In genomic region chr7:5533821-5534367, GRCh38 we compare ENCODE assay signal across 1 cellular context.
TF ChIP-seq lines count a peak whose summit lies in the region.

No MANE protein-coding gene starts in this region.

TF ChIP-seq in HepG2, 621 proteins besides CTCF, POLR2A, EP300 and RAD21 (continued from another document):
- TF ChIP-seq HMGXB4 (CRISPR knock-in tag; IDR thresholded peaks at IDR 0.05; ENCODE audit: borderline replicate concordance in 1 of 2, low read depth in 1 of 2) (0 out of 4 replicates have a peak, but pooled peaks of 1 of the 2 experiments have one; percentile 36), ZNF407 (CRISPR knock-in tag; IDR thresholded peaks at IDR 0.05; ENCODE audit: not compliant biosample characterization) (no peak), ZNF530 (CRISPR knock-in tag; IDR thresholded peaks at IDR 0.05; ENCODE audit: low read depth) (no peak), MED8 (CRISPR knock-in tag; IDR thresholded peaks at IDR 0.05; ENCODE audit: insufficient replicate concordance) (peak; percentile 37), CEBPZ (IDR thresholded peaks at IDR 0.05; ENCODE audit: low read length) (no peak), ZNF704 (CRISPR knock-in tag; IDR thresholded peaks at IDR 0.05; ENCODE audit: borderline replicate concordance) (no peak), SPEN (CRISPR knock-in tag; IDR thresholded peaks at IDR 0.05; ENCODE audit: low read depth) (peak; percentile 72; the same call in 1 of the 2 replicates), ESRRA (CRISPR knock-in tag; IDR thresholded peaks at IDR 0.05; ENCODE audit: low read depth) (peak; percentile 63; the same call in 1 of the 2 replicates), BRF2 (CRISPR knock-in tag; IDR thresholded peaks at IDR 0.05) (no peak), ZNF547 (CRISPR knock-in tag; IDR thresholded peaks at IDR 0.05) (no peak), ZNF326 (CRISPR knock-in tag; IDR thresholded peaks at IDR 0.05; ENCODE audit: borderline replicate concordance) (no peak), ZNF441 (CRISPR knock-in tag; IDR thresholded peaks at IDR 0.05; ENCODE audit: borderline replicate concordance) (no peak), ZFP91 (CRISPR knock-in tag; IDR thresholded peaks at IDR 0.05; ENCODE audit: borderline replicate concordance) (0 out of 2 replicates have a peak, but pooled peaks have one; percentile 30), LRRFIP1 (CRISPR knock-in tag; conservative IDR thresholded peaks at IDR 0.05) (no peak), CEBPB (IDR thresholded peaks at IDR 0.05; ENCODE audit: borderline replicate concordance, low read depth, low read length) (peak; percentile 58; the same call in 1 of the 2 replicates), YY1 (IDR thresholded peaks at IDR 0.05; ENCODE audit: insufficient read depth, insufficient replicate concordance, low read depth, low read length) (no peak), HDAC1 (CRISPR knock-in tag; IDR thresholded peaks at IDR 0.05) (peak; percentile 48; the same call in 1 of the 2 replicates), ZNF75D (CRISPR knock-in tag; IDR thresholded peaks at IDR 0.05; ENCODE audit: borderline replicate concordance) (no peak), ZGPAT (CRISPR knock-in tag; IDR thresholded peaks at IDR 0.05) (peak; percentile 48; the same call in 1 of the 2 replicates), ZNF616 (CRISPR knock-in tag; IDR thresholded peaks at IDR 0.05; ENCODE audit: low read depth) (no peak), MLX (CRISPR knock-in tag; IDR thresholded peaks at IDR 0.05) (peak; percentile 85), MXD1 (CRISPR knock-in tag; IDR thresholded peaks at IDR 0.05) (no peak), SIN3B (IDR thresholded peaks at IDR 0.05; ENCODE audit: low read length) (no peak)
